In the genomic region with DNA sequence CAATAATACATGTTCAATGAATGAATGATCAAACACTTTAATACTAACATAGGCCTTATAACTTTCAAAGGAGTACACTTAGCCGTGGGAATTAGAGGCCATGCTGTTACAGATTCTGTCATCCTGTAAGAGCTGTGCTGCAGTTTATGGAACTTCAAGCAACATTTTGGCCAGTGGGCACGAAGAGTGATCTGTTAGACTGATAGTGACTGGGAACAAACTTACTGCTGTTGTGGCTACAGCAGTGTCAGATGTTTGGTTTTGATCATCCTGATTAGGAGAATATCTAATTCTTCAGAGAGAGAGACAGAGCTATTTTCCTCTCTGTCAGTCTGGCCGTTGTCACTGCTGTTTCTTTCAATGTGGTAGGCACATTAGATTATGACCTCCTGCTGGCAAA, we compare ENCODE assay signal across 34 cellular contexts.
DNase-seq lines count a peak whose midpoint lies in the region; ATAC-seq and TF ChIP-seq lines count a peak whose summit lies in the region.
"Had no signal": no experiment of that assay in that cellular context is flagged by ENCODE, and none has a peak within 500 bp of the region (broad histone marks: within the 10 kb centered on the region; RNA-seq: fewer than 3 reads in every experiment).

No MANE protein-coding gene starts in this region.

- H3K27ac ChIP-seq in SK-N-SH (ENCODE audit: low read depth in 2 of 2, low read length in 1 of 2) (peak overlapping the region in 1 of 2 experiments; percentile 76; a peak in 2 of 4 replicates), mesendoderm (ENCODE audit: low read depth, low read length) (no peak overlapping the region)
- H3K27ac ChIP-seq in CD8-positive, alpha-beta T cell (ENCODE audit: low read depth, low read length), result no peak overlapping the region
- H3K27ac ChIP-seq: 22Rv1; A549; BLaER1; BLaER1 treated with 17β-estradiol and CSF1 and Interleukin-3, amounts not matched to agents 10 nM and 100 nM; C4-2B had no signal

- H3K4me2 ChIP-seq in SK-N-SH (no peak overlapping the region), mesendoderm (ENCODE audit: low read length) (no peak overlapping the region)
- H3K4me2 ChIP-seq: A549; BLaER1; BLaER1 treated with 17β-estradiol and CSF1 and Interleukin-3, amounts not matched to agents 10 nM and 100 nM had no signal

- peak; percentile 5; the same call in 1 of the 2 replicates for TF ChIP-seq RAD21 in SK-N-SH (IDR thresholded peaks at IDR 0.05; ENCODE audit: low read length)

- H3K9me3 Mint-ChIP-seq in CD8-positive, alpha-beta T cell, result no peaks in the 10 kb centered on the region

- ATAC-seq in SK-N-SH treated with all-trans-retinoic acid at 6 μM for 48 hours, result no peak; the same call in 2 of the 3 replicates
- no peak for ATAC-seq in GM18511 (IDR thresholded peaks at IDR 0.05; ENCODE audit: unreplicated experiment)
- ATAC-seq in HG02885 (IDR thresholded peaks at IDR 0.05; ENCODE audit: poor library complexity, unreplicated experiment), result no peak
- no peak for ATAC-seq in CD8-positive, alpha-beta T cell
- ATAC-seq: A549 had no signal

- no peak overlapping the region for H3K18ac ChIP-seq in mesendoderm (ENCODE audit: low read length)

- no peak overlapping the region for H3K9ac ChIP-seq in SK-N-SH
- no peak overlapping the region for H3K9ac ChIP-seq in mesendoderm (ENCODE audit: low read length)
- H3K9ac ChIP-seq: BLaER1; BLaER1 treated with 17β-estradiol and CSF1 and Interleukin-3, amounts not matched to agents 10 nM and 100 nM had no signal

- H3F3A ChIP-seq in SK-N-SH (replicated peaks; ENCODE audit: insufficient read depth), result no peaks in the 10 kb centered on the region

- no peak overlapping the region for H2BK5ac ChIP-seq in mesendoderm (ENCODE audit: low read length)

- H3K4ac ChIP-seq in mesendoderm (ENCODE audit: low read depth, low read length), result no peak overlapping the region

- 4% methylated on average over 3 of the region's 3 CpGs for WGBS in SK-N-SH (ENCODE audit: low lambda C conversion rate)
- no CpG with 5 or more reads among the region's 3 CpGs for WGBS in mesendoderm (ENCODE audit: extremely low coverage, insufficient coverage, low lambda C conversion rate)

- H3K4me3 Mint-ChIP-seq in CD8-positive, alpha-beta T cell, result no peak overlapping the region
- H3K4me3 Mint-ChIP-seq: B cell; CD14-positive monocyte; CD4-positive, alpha-beta memory T cell; CD4-positive, alpha-beta T cell; CD4-positive, CD25-positive, alpha-beta regulatory T cell; CD8-positive, alpha-beta memory T cell had no signal

- H3K9me2 ChIP-seq in SK-N-SH, result no peaks in the 10 kb centered on the region

- no peak overlapping the region for H2BK15ac ChIP-seq in mesendoderm (replicated peaks; ENCODE audit: low read depth)

- H3K4me3 ChIP-seq in SK-N-SH (ENCODE audit: low read depth in 2 of 2, low read length in 1 of 2) (no peak overlapping the region), mesendoderm (ENCODE audit: low read length) (no peak overlapping the region)
- H3K4me3 ChIP-seq in CD8-positive, alpha-beta T cell (ENCODE audit: low read depth, low read length), result no peak overlapping the region
- H3K4me3 ChIP-seq: A549; BLaER1; BLaER1 treated with 17β-estradiol and CSF1 and Interleukin-3, amounts not matched to agents 10 nM and 100 nM had no signal

- H2AFZ ChIP-seq in SK-N-SH (ENCODE audit: low read depth), result no peak overlapping the region

- H3K36me3 Mint-ChIP-seq in CD8-positive, alpha-beta T cell, result no peaks in the 10 kb centered on the region
- H3K36me3 Mint-ChIP-seq: CD14-positive monocyte; CD4-positive, alpha-beta memory T cell; CD4-positive, CD25-positive, alpha-beta regulatory T cell; CD8-positive, alpha-beta memory T cell had no signal

- H3K27me3 Mint-ChIP-seq in CD8-positive, alpha-beta T cell (ENCODE audit: low read depth), result no peaks in the 10 kb centered on the region
- H3K27me3 Mint-ChIP-seq: B cell; CD4-positive, alpha-beta memory T cell; CD4-positive, alpha-beta T cell; CD4-positive, CD25-positive, alpha-beta regulatory T cell; CD8-positive, alpha-beta memory T cell had no signal

- H3K79me1 ChIP-seq in mesendoderm (ENCODE audit: low read length), result no peaks in the 10 kb centered on the region

- DNase-seq in SK-N-DZ (ENCODE audit: low spot score) (peak; percentile 6), SK-N-SH (peak; percentile 20), mesendoderm (peak; percentile 15), NCI-H69 (lab: John Stamatoyannopoulos, UW) (no peak)
- no peak for DNase-seq in CD8-positive, alpha-beta T cell
- DNase-seq: 8988T; ACHN; AML-193; BE2C; C1 segment of cervical spinal cord; Caco-2; Calu3; CD4-positive, alpha-beta memory T cell; CD4-positive, alpha-beta T cell; CD4-positive, CD25-positive, alpha-beta regulatory T cell; CD8-positive, alpha-beta memory T cell; COR-L47; DMS 273 treated with DMSO at 0.1 percent for 48 hours; DMS153; DMS53; DMS79; DMS79 treated with DMSO at 0.1 percent for 48 hours; DND-41; EL had no signal

- H3K36me3 ChIP-seq in SK-N-SH (replicated peaks in 1 of 2; ENCODE audit: control insufficient read depth in 1 of 2, insufficient read depth in 2 of 2, low read length in 1 of 2), result no peaks in the 10 kb centered on the region
- H3K36me3 ChIP-seq in mesendoderm (ENCODE audit: control insufficient read depth, insufficient read depth, low read length), result no peaks in the 10 kb centered on the region
- H3K36me3 ChIP-seq in CD8-positive, alpha-beta T cell (ENCODE audit: insufficient read depth, low read length), result no peaks in the 10 kb centered on the region
- H3K36me3 ChIP-seq: BE2C; BLaER1; BLaER1 treated with 17β-estradiol and CSF1 and Interleukin-3, amounts not matched to agents 10 nM and 100 nM had no signal

- no peaks in the 10 kb centered on the region for H3K4me1 Mint-ChIP-seq in CD8-positive, alpha-beta T cell (ENCODE audit: low read depth)
- H3K4me1 Mint-ChIP-seq: B cell; CD14-positive monocyte; CD4-positive, alpha-beta memory T cell; CD4-positive, CD25-positive, alpha-beta regulatory T cell; CD8-positive, alpha-beta memory T cell had no signal

- no peak overlapping the region for H2AK5ac ChIP-seq in mesendoderm (ENCODE audit: low read length)

- POLR2A ChIA-PET in SK-N-SH (lab: Yijun Ruan, JAX), result no interaction called here
- POLR2A ChIA-PET in CD8-positive, alpha-beta T cell (lab: Charles Lee), result no interaction called here

- H3K56ac ChIP-seq in mesendoderm (ENCODE audit: low read length), result no peak overlapping the region

- intact Hi-C loops in CD8-positive, alpha-beta T cell (cut with DNase I, micrococcal nuclease), result no loop called here

- H4K5ac ChIP-seq in mesendoderm (ENCODE audit: low read length), result no peak overlapping the region

- no peak for TF ChIP-seq CTCF in SK-N-SH (IDR thresholded peaks at IDR 0.05)
- no peak for TF ChIP-seq CTCF in CD8-positive, alpha-beta T cell (IDR thresholded peaks at IDR 0.05)

- H3K79me2 ChIP-seq in SK-N-SH (ENCODE audit: insufficient read depth), result no peaks in the 10 kb centered on the region
- H3K79me2 ChIP-seq in mesendoderm (ENCODE audit: control insufficient read depth, insufficient read depth, low read length), result no peaks in the 10 kb centered on the region

- no peak overlapping the region for H4K8ac ChIP-seq in mesendoderm (ENCODE audit: low read depth, low read length)

- no peak overlapping the region for H3K27ac Mint-ChIP-seq in CD8-positive, alpha-beta T cell
- H3K27ac Mint-ChIP-seq: B cell; CD14-positive monocyte; CD4-positive, alpha-beta memory T cell; CD4-positive, alpha-beta T cell; CD4-positive, CD25-positive, alpha-beta regulatory T cell; CD8-positive, alpha-beta memory T cell had no signal

- no peaks in the 10 kb centered on the region for H3K9me3 ChIP-seq in SK-N-SH
- no peaks in the 10 kb centered on the region for H3K9me3 ChIP-seq in CD8-positive, alpha-beta T cell (ENCODE audit: low read length)
- H3K9me3 ChIP-seq: A549; BE2C; BLaER1; BLaER1 treated with 17β-estradiol and CSF1 and Interleukin-3, amounts not matched to agents 10 nM and 100 nM had no signal

- peaks cover 0 to 12% of the 10 kb centered on the region in 2 experiments; a peak in 2 of 4 replicates for H3K4me1 ChIP-seq in SK-N-SH (ENCODE audit: control insufficient read depth in 1 of 2, insufficient read depth in 2 of 2, low read depth in 1 of 2, low read length in 1 of 2)
- peaks cover 4% of the 10 kb centered on the region for H3K4me1 ChIP-seq in mesendoderm (ENCODE audit: control insufficient read depth, low read depth, low read length)
- H3K4me1 ChIP-seq in CD8-positive, alpha-beta T cell (ENCODE audit: insufficient read depth, low read length), result no peaks in the 10 kb centered on the region
- H3K4me1 ChIP-seq: A549; BE2C; BLaER1; BLaER1 treated with 17β-estradiol and CSF1 and Interleukin-3, amounts not matched to agents 10 nM and 100 nM; Caco-2 had no signal

- TF ChIP-seq EP300 in SK-N-SH (IDR thresholded peaks at IDR 0.05; ENCODE audit: borderline replicate concordance in 1 of 2, low read depth in 1 of 2, low read length in 1 of 2), result 0 out of 4 replicates have a peak, but pooled peaks of 1 of the 2 experiments have one; percentile 22

- H3K23ac ChIP-seq in mesendoderm (ENCODE audit: low read length), result no peak overlapping the region

- no peaks in the 10 kb centered on the region for H4K20me1 ChIP-seq in SK-N-SH (ENCODE audit: insufficient read depth)
- H4K20me1 ChIP-seq: BLaER1; BLaER1 treated with 17β-estradiol and CSF1 and Interleukin-3, amounts not matched to agents 10 nM and 100 nM had no signal

- H3K27me3 ChIP-seq in SK-N-SH (ENCODE audit: insufficient read depth) (no peaks in the 10 kb centered on the region), mesendoderm (ENCODE audit: insufficient read depth, low read length, poor library complexity) (no peaks in the 10 kb centered on the region)
- no peaks in the 10 kb centered on the region for H3K27me3 ChIP-seq in CD8-positive, alpha-beta T cell (ENCODE audit: insufficient read depth, low read length)
- H3K27me3 ChIP-seq: BE2C; BLaER1; BLaER1 treated with 17β-estradiol and CSF1 and Interleukin-3, amounts not matched to agents 10 nM and 100 nM had no signal

- no peak overlapping the region for H2BK120ac ChIP-seq in mesendoderm (ENCODE audit: low read depth, low read length)

- CTCF ChIA-PET in SK-N-SH (lab: Yijun Ruan, JAX), result interaction anchor here (0.5 to 1.5 kb wide), 5 partner anchors 9 to 44 kb away, joined by 3 to 5 read pairs (median 3); no protein-coding TSS in a partner anchor
- CTCF ChIA-PET in CD8-positive, alpha-beta T cell (lab: Charles Lee), result no interaction called here

TF ChIP-seq in SK-N-SH, 30 proteins besides CTCF, POLR2A, EP300 and RAD21 (continues in another document):
- TF ChIP-seq FOSL2 (IDR thresholded peaks at IDR 0.05; ENCODE audit: borderline replicate concordance, low read depth), result no peak

TF ChIP-seq in SK-N-SH treated with all-trans-retinoic acid at 6 μM for 48 hours, 23 proteins besides CTCF, POLR2A, EP300 and RAD21:
- TF ChIP-seq TCF4 (CRISPR knock-in tag; IDR thresholded peaks at IDR 0.05; ENCODE audit: borderline replicate concordance) (peak; percentile 27; the same call in 1 of the 2 replicates), ESRRG (CRISPR knock-in tag; IDR thresholded peaks at IDR 0.05) (no peak)
TF ChIP-seq in SK-N-SH treated with all-trans-retinoic acid at 6 μM for 48 hours: peak in this region for 1.

Comparison
In these comparisons a context has a peak if more than half of its experiments do, and no peak if none do; other contexts are left out.
1. DNase-seq: peak in SK-N-DZ (single experiment), SK-N-SH (single experiment) and mesendoderm (single experiment); none in NCI-H69 (single experiment) and CD8-positive, alpha-beta T cell (0 of 7).